ENCODE assay signal across 12 cellular contexts in the genomic region with DNA sequence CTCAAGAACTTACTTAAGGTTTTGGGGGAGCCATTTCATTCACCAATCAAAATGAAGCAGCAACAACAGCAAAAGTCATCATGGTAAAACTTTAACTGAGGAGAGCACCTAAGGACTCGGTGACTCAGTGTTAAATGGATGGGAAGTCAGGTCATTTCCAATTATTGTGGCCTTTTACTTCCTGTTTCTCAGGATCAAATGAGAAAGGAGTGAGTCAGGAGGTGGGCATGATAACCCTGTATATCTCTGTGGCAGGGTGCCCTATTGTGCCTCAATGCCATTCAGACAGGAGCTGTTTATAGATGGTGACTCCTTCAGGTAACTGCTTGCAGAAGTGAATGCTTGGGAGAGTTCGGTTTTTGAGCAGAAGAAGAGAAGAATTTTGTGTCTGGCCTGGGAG.
DNase-seq lines count a peak whose midpoint lies in the region; ATAC-seq, FAIRE-seq and TF ChIP-seq lines count a peak whose summit lies in the region.
"Had no signal": no experiment of that assay in that cellular context is flagged by ENCODE, and none has a peak within 500 bp of the region (broad histone marks: within the 10 kb centered on the region; RNA-seq: fewer than 3 reads in every experiment).

No MANE protein-coding gene starts in this region.

- peak; percentile 71 to 91 (median 78) for ATAC-seq in pancreas
- ATAC-seq in GM21529 (IDR thresholded peaks at IDR 0.05; ENCODE audit: unreplicated experiment): no peak
- ATAC-seq in HG03097 (IDR thresholded peaks at IDR 0.05; ENCODE audit: low FRiP score, unreplicated experiment): no peak

- DNase-seq in H4 (ENCODE audit: low spot score) (peak; percentile 35), NB4 (ENCODE audit: low read depth) (peak; percentile 43), dermis blood vessel endothelial cell (peak; percentile 75), pancreas (peak in 4 of 6 donors; percentile 37 to 71 (median 66)), iPS-NIHi11 (ENCODE audit: low spot score) (no peak), putamen (ENCODE audit: low spot score) (no peak)
- DNase-seq: activated CD4-positive, alpha-beta T cell treated with anti-CD3 and anti-CD28 coated beads for 1 hour had no signal

- intact Hi-C loops in pancreas (cut with DNase I): loop anchor here in 1 of 3 donors (10.0 kb wide), 1 partner anchor 204 kb away; no protein-coding TSS in a partner anchor

- 37 to 41% methylated on average over 2 of the region's 2 CpGs for WGBS in pancreas, 2 donors

- H3K9me3 ChIP-seq in pancreas: no peaks in the 10 kb centered on the region
- H3K9me3 ChIP-seq: tibial nerve had no signal

- H3K27me3 ChIP-seq in pancreas: no peaks in the 10 kb centered on the region
- H3K27me3 ChIP-seq: tibial nerve had no signal

- peak; percentile 5 for FAIRE-seq in pancreas (lab: Jason Lieb, UNC)
- FAIRE-seq: frontal cortex had no signal

- H3K27ac ChIP-seq in pancreas: peak overlapping the region in 2 of 4 donors; percentile 57 to 67
- H3K27ac ChIP-seq: KMS-11, tibial nerve had no signal

- H3K36me3 ChIP-seq in pancreas: no peaks in the 10 kb centered on the region
- H3K36me3 ChIP-seq: tibial nerve had no signal

- no peak overlapping the region for H3K4me3 ChIP-seq in NB4 (ENCODE audit: low read depth, low read length)
- H3K4me3 ChIP-seq in pancreas: no peak overlapping the region
- H3K4me3 ChIP-seq: tibial nerve had no signal

- H3K4me1 ChIP-seq in pancreas: peaks cover 7 to 40% (median 11%) of the 10 kb centered on the region in 3 donors
- H3K4me1 ChIP-seq: tibial nerve had no signal

- TF ChIP-seq CTCF in NB4 (IDR thresholded peaks at IDR 0.05; ENCODE audit: low read depth, low read length) (no peak), pancreas (IDR thresholded peaks at IDR 0.05) (no peak)

- no peak for TF ChIP-seq POLR2A in NB4 (IDR thresholded peaks at IDR 0.05; ENCODE audit: extremely low read depth, insufficient read length)

Comparison
In these comparisons a context has a peak if more than half of its experiments do, and no peak if none do; other contexts are left out.
1. DNase-seq: peak in H4 (single experiment), NB4 (single experiment), dermis blood vessel endothelial cell (single experiment) and pancreas (4 of 6); none in iPS-NIHi11 (single experiment) and putamen (single experiment).
2. ATAC-seq: peak in pancreas (4 of 4); none in GM21529 (single experiment) and HG03097 (single experiment).